In the genomic region with DNA sequence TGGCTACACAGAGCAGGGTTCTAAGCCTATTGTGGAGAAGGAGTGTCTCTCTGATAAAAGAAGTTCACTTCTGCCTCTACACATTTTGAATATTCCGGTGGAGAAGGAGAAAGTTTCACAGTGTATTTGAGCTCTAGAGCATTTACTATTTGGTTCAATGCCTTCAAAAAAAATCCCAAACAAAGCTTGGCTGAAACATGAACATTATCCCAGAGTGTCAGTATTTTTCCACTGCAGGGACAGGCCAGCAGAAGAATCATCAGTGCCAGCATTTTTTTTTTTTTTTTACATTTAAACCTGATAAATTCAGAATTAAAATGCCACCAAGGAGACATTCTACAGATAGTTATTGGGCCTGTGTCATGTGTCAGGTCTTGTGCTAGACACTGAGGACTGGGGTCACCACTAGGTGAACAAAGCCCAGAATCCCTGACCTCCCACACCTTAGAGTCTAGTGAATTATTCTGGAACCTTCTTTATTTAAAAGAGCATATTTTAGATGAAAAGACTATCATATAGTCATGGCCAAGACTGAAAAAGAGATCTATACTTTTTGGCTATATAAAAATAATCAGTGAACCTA, we compare ENCODE assay signal across 17 cellular contexts. TPM values are rescaled to one million over a fixed set of nuclear protein-coding genes. Genes with fewer than 3 reads are reported as not detected.
A peak's percentile ranks its signal among the peaks of the same experiment; 100 is the strongest.
DNase-seq lines count a peak whose midpoint lies in the region; ATAC-seq, FAIRE-seq and TF ChIP-seq lines count a peak whose summit lies in the region.
"Had no signal": no experiment of that assay in that cellular context is flagged by ENCODE, and none has a peak within 500 bp of the region (broad histone marks: within the 10 kb centered on the region; RNA-seq: fewer than 3 reads in every experiment).

No MANE protein-coding gene starts in this region.

- TF ChIP-seq CTCF in K562 (IDR thresholded peaks at IDR 0.05 in 2 of 3, conservative IDR thresholded peaks at IDR 0.05 in 1 of 3; ENCODE audit: insufficient read depth in 2 of 3, low read depth in 1 of 3, low read length in 3 of 3) (no peak), heart left ventricle (IDR thresholded peaks at IDR 0.05) (no peak), tibial nerve (IDR thresholded peaks at IDR 0.05) (no peak)

- H3K9me3 ChIP-seq in K562 (replicated peaks; ENCODE audit: control insufficient read depth, insufficient read depth, low read depth, low read length) (no peaks in the 10 kb centered on the region), heart left ventricle (no peaks in the 10 kb centered on the region), tibial nerve (no peaks in the 10 kb centered on the region)
- H3K9me3 ChIP-seq: prostate gland had no signal

- no peak for TF ChIP-seq POLR2A in K562 (conservative IDR thresholded peaks at IDR 0.05)
- no peak for TF ChIP-seq POLR2A in heart left ventricle (IDR thresholded peaks at IDR 0.05)
- no peak for TF ChIP-seq POLR2A in tibial nerve (IDR thresholded peaks at IDR 0.05)

- no peak overlapping the region for H2AFZ ChIP-seq in K562 (ENCODE audit: low read depth, low read length)

- H3K36me3 ChIP-seq in K562 (ENCODE audit: control insufficient read depth, insufficient read depth, low read length) (peaks cover 53% of the 10 kb centered on the region; the same call in 2 of the 3 replicates), heart left ventricle (peaks cover 0 to 95% (median 69%) of the 10 kb centered on the region in 9 donors), tibial nerve (peaks cover 0 to 45% (median 0%) of the 10 kb centered on the region in 3 donors)

- H3K4me1 ChIP-seq in K562 (replicated peaks in 1 of 2; ENCODE audit: control insufficient read depth in 2 of 2, insufficient read depth in 2 of 2, low read length in 2 of 2) (no peaks in the 10 kb centered on the region), heart left ventricle (peaks cover 0 to 28% (median 7%) of the 10 kb centered on the region in 12 donors), tibial nerve (peaks cover 0 to 29% (median 4%) of the 10 kb centered on the region in 4 donors)
- H3K4me1 ChIP-seq: prostate gland had no signal

- TF ChIP-seq RAD21 in K562 (CRISPR knock-in tag; conservative IDR thresholded peaks at IDR 0.05 in 1 of 2, IDR thresholded peaks at IDR 0.05 in 1 of 2): no peak

- no peaks in the 10 kb centered on the region for H3K79me2 ChIP-seq in K562 (ENCODE audit: control insufficient read depth, insufficient read depth, low read length)

- BruUV-seq in K562 (replicated peaks; lab: Mats Ljungman, UMichigan): no TSS peak

- no peak for FAIRE-seq in K562 (lab: Jason Lieb, UNC)

- no peak overlapping the region for H3K4me2 ChIP-seq in K562 (ENCODE audit: insufficient read depth, low read length)

- ATAC-seq in K562: no peak
- peak in 3 of 4 donors; percentile 34 to 48 (median 36) for ATAC-seq in heart left ventricle
- no peak for ATAC-seq in HG02840 (IDR thresholded peaks at IDR 0.05; ENCODE audit: low FRiP score, unreplicated experiment)
- ATAC-seq: esophagus mucosa; natural killer cell treated with Interleukin-12 subunit alpha and Interleukin-12 subunit beta and Interleukin-15 and Interleukin-18, amount 100 ng/mL, for 72 hours; stimulated activated effector memory CD8-positive, alpha-beta T cell treated with anti-CD3 and anti-CD28 coated beads, Interleukin-12 subunit alpha, Interleukin-12 subunit beta, amount 100 ng/mL, for 72 hours had no signal

- in situ Hi-C loops in K562 (cut with MboI): no loop called here

- H3K27ac ChIP-seq in K562 (ENCODE audit: extremely low read depth, low read depth, low read length): no peak overlapping the region
- H3K27ac ChIP-seq in heart left ventricle: peak overlapping the region in 8 of 12 donors; percentile 11 to 62 (median 29)
- H3K27ac ChIP-seq in tibial nerve: peak overlapping the region; percentile 10 to 70 (median 52)

- no peak for TF ChIP-seq EP300 in K562 (IDR thresholded peaks at IDR 0.05; ENCODE audit: low read length)
- no peak for TF ChIP-seq EP300 in tibial nerve (IDR thresholded peaks at IDR 0.05)

- POLR2A ChIA-PET in K562 (lab: Yijun Ruan, JAX): no interaction called here

- H3K27me3 ChIP-seq in K562 (ENCODE audit: control insufficient read depth in 2 of 2, insufficient read depth in 2 of 2, low read length in 2 of 2): no peaks in the 10 kb centered on the region
- no peaks in the 10 kb centered on the region for H3K27me3 ChIP-seq in heart left ventricle
- H3K27me3 ChIP-seq in tibial nerve: no peaks in the 10 kb centered on the region

- no peaks in the 10 kb centered on the region for H4K20me1 ChIP-seq in K562 (replicated peaks; ENCODE audit: control insufficient read depth, insufficient read depth, low read length)

- H3K9ac ChIP-seq in K562 (ENCODE audit: insufficient read depth in 1 of 2, low read depth in 2 of 2, low read length in 2 of 2): no peak overlapping the region

- no peak for DNase-seq in K562 (ENCODE audit: extremely low read depth in 1 of 4, low spot score in 3 of 4)
- DNase-seq in heart left ventricle: no peak
- peak; percentile 24 for DNase-seq in myocyte (ENCODE audit: low read depth)
- DNase-seq in tibial nerve (ENCODE audit: low spot score in 2 of 2): no peak
- no peak for DNase-seq in HCEC 1CT
- DNase-seq in hippocampal formation (lab: John Stamatoyannopoulos, UW): no peak
- DNase-seq: activated CD4-positive, alpha-beta T cell treated with anti-CD3 and anti-CD28 coated beads, Interleukin-2, amount 50 U/mL, for 1 hour; activated naive CD4-positive, alpha-beta T cell treated with Interleukin-2 at 50 U/mL for 16 hours; DMS79 treated with DMSO at 0.1 percent for 48 hours; MV-4-11; NCI-H2029; NCI-H510A treated with DMSO at 0.1 percent for 48 hours had no signal

- intact Hi-C loops in K562 (cut with micrococcal nuclease): no loop called here
- intact Hi-C loops in heart left ventricle (cut with DNase I): no loop called here

- 75% methylated on average over 1 of the region's 1 CpG for WGBS in K562 (ENCODE audit: insufficient coverage, low coverage, missing lambda C conversion rate)
- WGBS in heart left ventricle, 4 donors: 80 to 90% (median 85%) methylated on average over 1 of the region's 1 CpG
- WGBS in tibial nerve, 2 donors: 54 to 62% methylated on average over 1 of the region's 1 CpG

- no peak overlapping the region for H3K4me3 ChIP-seq in K562
- no peak overlapping the region for H3K4me3 ChIP-seq in heart left ventricle
- H3K4me3 ChIP-seq in tibial nerve: no peak overlapping the region
- H3K4me3 ChIP-seq: prostate gland had no signal

- no peaks in the 10 kb centered on the region for H3K9me1 ChIP-seq in K562 (ENCODE audit: control insufficient read depth, insufficient read depth, low read length)

- CTCF ChIA-PET in K562 (lab: Yijun Ruan, JAX; ENCODE audit: low intra/inter-chr PET ratio): no interaction called here

TF ChIP-seq in K562, 482 proteins besides CTCF, POLR2A, EP300 and RAD21:
- no peak for TF ChIP-seq ESRRA (IDR thresholded peaks at IDR 0.05; ENCODE audit: borderline replicate concordance, low read depth)
- peak; percentile 62; the same call in 1 of the 2 replicates for TF ChIP-seq NR2C1 (IDR thresholded peaks at IDR 0.05)
- peak; percentile 50; the same call in 1 of the 2 replicates for TF ChIP-seq NR2C1 (tag; IDR thresholded peaks at IDR 0.05)
TF ChIP-seq in K562: peak in this region for 1.

RNA-seq across cellular contexts. Expression of a gene that starts 48.0 kb away (rescaled TPM):
- total RNA-seq in K562 (2011; cell fraction: chromatin; rRNA removed; ENCODE audit: low replicate concordance): 1.1 and 3.9 TPM in 2 replicates
- 0.92 and 1.0 TPM in 2 replicates for total RNA-seq in K562 (2011; cell fraction: nucleolus; rRNA removed)
- total RNA-seq in K562 (2011; cell fraction: nucleoplasm; rRNA removed): 2.2 and 2.9 TPM in 2 replicates
- total RNA-seq in K562 (2014; rRNA removed) (6.5 and 7.1 TPM in 2 replicates), K562 (2014; rRNA removed; fragmentation: Illumina TruSeq; extraction: Trizol) (7.2 and 8.0 TPM in 2 replicates), K562 (2015; rRNA removed; fragmentation: Illumina TruSeq; extraction: Trizol) (3.8 and 4.3 TPM in 2 replicates), K562 (2021) (5.2 and 5.4 TPM in 2 replicates), heart left ventricle (1 to 10 TPM; 2.7 to 7.9 (median 4.5) TPM), myocyte (7.4 and 8.3 TPM in 2 replicates), tibial nerve (10 to 100 TPM in 3 of 4 donors, 1 to 10 TPM in 1; 6.1 to 10.2 (median 10.0) TPM)
- polyA plus RNA-seq in K562 (2011; rRNA removed) (6.1 and 7.0 TPM in 2 replicates), K562 (2014; fragmentation: Illumina TruSeq; extraction: Trizol) (8.9 and 9.4 TPM in 2 replicates), K562 (2014; fragmentation: Nextera tagmentation; extraction: Ambion mirVana) (1 to 10 TPM; 2.4 to 4.3 TPM), K562 (2014; rRNA removed) (10.6 and 10.9 TPM in 2 replicates), heart left ventricle (1 to 10 TPM; 3.9 to 5.3 TPM)
- 1.6 and 3.2 TPM in 2 replicates for polyA plus RNA-seq in K562 (2011; cell fraction: cytosol; rRNA removed)
- polyA plus RNA-seq in K562 (2011; cell fraction: nucleus; rRNA removed): 0.91 and 1.6 TPM in 2 replicates
- 3.6 and 6.1 TPM in 2 replicates for polyA plus RNA-seq in K562 (2012)
- 3.3 and 4.4 TPM in 2 replicates for polyA minus RNA-seq in K562 (2011; rRNA and poly(A)+ RNA removed)
- 0.64 and 1.5 TPM in 2 replicates for polyA minus RNA-seq in K562 (2011; cell fraction: cytosol; rRNA and poly(A)+ RNA removed)
- polyA minus RNA-seq in K562 (2011; cell fraction: nucleus; rRNA and poly(A)+ RNA removed): 0.54 and 1.4 TPM in 2 replicates
- 8.8 TPM for polyA plus RNA-seq in myocyte (2012)

Comparison
In these comparisons a context has a peak if more than half of its experiments do, and no peak if none do; other contexts are left out.
1. ATAC-seq: peak in heart left ventricle (3 of 4); none in K562 (single experiment) and HG02840 (single experiment).